In genomic region chr1:158329807-158330206, GRCh38 we compare ENCODE assay signal across 14 cellular contexts. TPM values are rescaled to one million over a fixed set of nuclear protein-coding genes. Genes with fewer than 3 reads are reported as not detected.
DNase-seq lines count a peak whose midpoint lies in the region; TF ChIP-seq lines count a peak whose summit lies in the region.
"Had no signal": no experiment of that assay in that cellular context is flagged by ENCODE, and none has a peak within 500 bp of the region (broad histone marks: within the 10 kb centered on the region; RNA-seq: fewer than 3 reads in every experiment).

No MANE protein-coding gene starts in this region.

- peaks cover under 1% of the 10 kb centered on the region for H3K4me1 ChIP-seq in Karpas-422 (ENCODE audit: low read length)

- H3K4me3 ChIP-seq in Karpas-422 (ENCODE audit: low read length): no peak overlapping the region

- intact Hi-C loops in activated CD4-positive, alpha-beta memory T cell treated with anti-CD3 and anti-CD28 coated beads for 36 hours (cut with micrococcal nuclease): loop anchor here (5.0 kb wide), 1 partner anchor 128 kb away; no protein-coding TSS in a partner anchor

- no peak overlapping the region for H3K4me2 ChIP-seq in Karpas-422 (ENCODE audit: low read depth, low read length, poor library complexity, severe bottlenecking)

- H3K9ac ChIP-seq in Karpas-422 (ENCODE audit: low read length): no peak overlapping the region

- H3K9me3 Mint-ChIP-seq in activated CD4-positive, alpha-beta memory T cell treated with anti-CD3 and anti-CD28 coated beads for 36 hours: no peaks in the 10 kb centered on the region
- no peaks in the 10 kb centered on the region for H3K9me3 Mint-ChIP-seq in activated CD4-positive, alpha-beta memory T cell treated with anti-CD3 and anti-CD28 coated beads, Interleukin-2, amount 10 ng/mL, durations not matched to agents 7 days and 5 days
- no peaks in the 10 kb centered on the region for H3K9me3 Mint-ChIP-seq in activated CD4-positive, alpha-beta T cell treated with anti-CD3 and anti-CD28 coated beads, Interleukin-2, amount 10 ng/mL, durations not matched to agents 7 days and 5 days
- H3K9me3 Mint-ChIP-seq in progenitor cell of endocrine pancreas (ENCODE audit: low read depth) (no peaks in the 10 kb centered on the region), HFFc6 (no peaks in the 10 kb centered on the region; the same call in none of the 2 replicates)
- H3K9me3 Mint-ChIP-seq: neural crest cell had no signal

- peak; percentile 20 for DNase-seq in activated CD4-positive, alpha-beta memory T cell treated with anti-CD3 and anti-CD28 coated beads for 36 hours
- no peak for DNase-seq in activated CD4-positive, alpha-beta memory T cell treated with anti-CD3 and anti-CD28 coated beads, Interleukin-2, amount 10 ng/mL, durations not matched to agents 7 days and 5 days
- DNase-seq in Karpas-422 (peak; percentile 78), progenitor cell of endocrine pancreas (ENCODE audit: low spot score, unreplicated experiment) (no peak), HFFc6 (no peak), midbrain (lab: John Stamatoyannopoulos, UW) (no peak), NCI-H1417 (lab: John Stamatoyannopoulos, UW) (no peak)
- peak; percentile 32 for DNase-seq in activated CD4-positive, alpha-beta T cell treated with anti-CD3 and anti-CD28 coated beads, Interleukin-2, amount 10 ng/mL, durations not matched to agents 7 days and 5 days
- DNase-seq: activated CD4-positive, CD25-positive, alpha-beta regulatory T cell; anterior cingulate cortex; CD4-positive, CD25-positive, alpha-beta regulatory T cell; NCI-H2029; stimulated activated CD4-positive, alpha-beta T cell treated with anti-CD3 and anti-CD28 coated beads, Interleukin-4, amount 100 ng/mL, for 1 hour had no signal

- H3K36me3 Mint-ChIP-seq in activated CD4-positive, alpha-beta memory T cell treated with anti-CD3 and anti-CD28 coated beads for 36 hours: no peaks in the 10 kb centered on the region
- no peaks in the 10 kb centered on the region for H3K36me3 Mint-ChIP-seq in activated CD4-positive, alpha-beta memory T cell treated with anti-CD3 and anti-CD28 coated beads, Interleukin-2, amount 10 ng/mL, durations not matched to agents 7 days and 5 days (ENCODE audit: low read depth)
- peaks cover 2% of the 10 kb centered on the region for H3K36me3 Mint-ChIP-seq in activated CD4-positive, alpha-beta T cell treated with anti-CD3 and anti-CD28 coated beads, Interleukin-2, amount 10 ng/mL, durations not matched to agents 7 days and 5 days (ENCODE audit: low read depth)
- H3K36me3 Mint-ChIP-seq in progenitor cell of endocrine pancreas (ENCODE audit: insufficient read depth): no peaks in the 10 kb centered on the region
- no peaks in the 10 kb centered on the region for H3K36me3 Mint-ChIP-seq in HFFc6 (ENCODE audit: low read depth)
- H3K36me3 Mint-ChIP-seq: CD4-positive, CD25-positive, alpha-beta regulatory T cell had no signal

- TF ChIP-seq CTCF in progenitor cell of endocrine pancreas (IDR thresholded peaks at IDR 0.05; ENCODE audit: unreplicated experiment) (peak; percentile 17), HFFc6 (IDR thresholded peaks at IDR 0.05) (no peak)

- no peaks in the 10 kb centered on the region for H3K27me3 ChIP-seq in Karpas-422 (ENCODE audit: low read length)

- no peak overlapping the region for H2AFZ ChIP-seq in Karpas-422 (ENCODE audit: low read length)

- H3K27ac Mint-ChIP-seq in activated CD4-positive, alpha-beta memory T cell treated with anti-CD3 and anti-CD28 coated beads for 36 hours: no peak overlapping the region
- no peak overlapping the region for H3K27ac Mint-ChIP-seq in activated CD4-positive, alpha-beta memory T cell treated with anti-CD3 and anti-CD28 coated beads, Interleukin-2, amount 10 ng/mL, durations not matched to agents 7 days and 5 days
- H3K27ac Mint-ChIP-seq in activated CD4-positive, alpha-beta T cell treated with anti-CD3 and anti-CD28 coated beads, Interleukin-2, amount 10 ng/mL, durations not matched to agents 7 days and 5 days: no peak overlapping the region
- H3K27ac Mint-ChIP-seq in progenitor cell of endocrine pancreas (no peak overlapping the region), HFFc6 (no peak overlapping the region)
- H3K27ac Mint-ChIP-seq: CD4-positive, CD25-positive, alpha-beta regulatory T cell had no signal

- H3K4me3 Mint-ChIP-seq in activated CD4-positive, alpha-beta memory T cell treated with anti-CD3 and anti-CD28 coated beads for 36 hours: no peak overlapping the region
- H3K4me3 Mint-ChIP-seq in activated CD4-positive, alpha-beta memory T cell treated with anti-CD3 and anti-CD28 coated beads, Interleukin-2, amount 10 ng/mL, durations not matched to agents 7 days and 5 days: no peak overlapping the region
- no peak overlapping the region for H3K4me3 Mint-ChIP-seq in activated CD4-positive, alpha-beta T cell treated with anti-CD3 and anti-CD28 coated beads, Interleukin-2, amount 10 ng/mL, durations not matched to agents 7 days and 5 days
- H3K4me3 Mint-ChIP-seq in progenitor cell of endocrine pancreas (ENCODE audit: low read depth): no peak overlapping the region
- H3K4me3 Mint-ChIP-seq in HFFc6: no peak overlapping the region
- H3K4me3 Mint-ChIP-seq: CD4-positive, CD25-positive, alpha-beta regulatory T cell; neural crest cell had no signal

- no peaks in the 10 kb centered on the region for H3K9me3 ChIP-seq in Karpas-422 (ENCODE audit: low read length)

- no peaks in the 10 kb centered on the region for H3K79me2 ChIP-seq in Karpas-422 (ENCODE audit: low read length)

- H3K27me3 Mint-ChIP-seq in activated CD4-positive, alpha-beta memory T cell treated with anti-CD3 and anti-CD28 coated beads for 36 hours: peaks cover 6% of the 10 kb centered on the region
- peaks cover 4% of the 10 kb centered on the region for H3K27me3 Mint-ChIP-seq in activated CD4-positive, alpha-beta memory T cell treated with anti-CD3 and anti-CD28 coated beads, Interleukin-2, amount 10 ng/mL, durations not matched to agents 7 days and 5 days
- peaks cover 7% of the 10 kb centered on the region for H3K27me3 Mint-ChIP-seq in activated CD4-positive, alpha-beta T cell treated with anti-CD3 and anti-CD28 coated beads, Interleukin-2, amount 10 ng/mL, durations not matched to agents 7 days and 5 days
- H3K27me3 Mint-ChIP-seq in progenitor cell of endocrine pancreas (no peaks in the 10 kb centered on the region), HFFc6 (ENCODE audit: insufficient read depth) (no peaks in the 10 kb centered on the region)

- H3K9me2 ChIP-seq in Karpas-422 (replicated peaks; ENCODE audit: insufficient read depth, low read length): no peaks in the 10 kb centered on the region

- no peak overlapping the region for H3K27ac ChIP-seq in Karpas-422 (ENCODE audit: low read length)

- H4K20me1 ChIP-seq in Karpas-422 (ENCODE audit: insufficient read depth, low read depth, low read length): no peaks in the 10 kb centered on the region

- POLR2A ChIA-PET in activated CD4-positive, alpha-beta memory T cell treated with anti-CD3 and anti-CD28 coated beads for 36 hours (lab: Charles Lee): no interaction called here
- POLR2A ChIA-PET in activated CD4-positive, alpha-beta memory T cell treated with anti-CD3 and anti-CD28 coated beads, Interleukin-2, amount 10 ng/mL, durations not matched to agents 7 days and 5 days (lab: Charles Lee): interaction anchor here (0.9 kb wide), 1 partner anchor 126 kb away, joined by 3 read pairs; no protein-coding TSS in a partner anchor
- POLR2A ChIA-PET in activated CD4-positive, alpha-beta T cell treated with anti-CD3 and anti-CD28 coated beads, Interleukin-2, amount 10 ng/mL, durations not matched to agents 7 days and 5 days (lab: Charles Lee): no interaction called here

- CTCF ChIA-PET in activated CD4-positive, alpha-beta memory T cell treated with anti-CD3 and anti-CD28 coated beads for 36 hours (lab: Charles Lee): interaction anchor here (0.6 to 1.6 kb wide), 7 partner anchors 9 to 338 kb away, joined by 3 to 28 read pairs (median 3); no protein-coding TSS in a partner anchor
- CTCF ChIA-PET in activated CD4-positive, alpha-beta memory T cell treated with anti-CD3 and anti-CD28 coated beads, Interleukin-2, amount 10 ng/mL, durations not matched to agents 7 days and 5 days (lab: Charles Lee): interaction anchor here (0.8 to 3.1 kb wide), 3 partner anchors 82 to 127 kb away, joined by 3 to 49 read pairs (median 3); no protein-coding TSS in a partner anchor
- CTCF ChIA-PET in activated CD4-positive, alpha-beta T cell treated with anti-CD3 and anti-CD28 coated beads, Interleukin-2, amount 10 ng/mL, durations not matched to agents 7 days and 5 days (lab: Charles Lee): no interaction called here

- peaks cover 3% of the 10 kb centered on the region for H3K4me1 Mint-ChIP-seq in activated CD4-positive, alpha-beta memory T cell treated with anti-CD3 and anti-CD28 coated beads for 36 hours (ENCODE audit: low read depth)
- H3K4me1 Mint-ChIP-seq in activated CD4-positive, alpha-beta memory T cell treated with anti-CD3 and anti-CD28 coated beads, Interleukin-2, amount 10 ng/mL, durations not matched to agents 7 days and 5 days: peaks cover 14% of the 10 kb centered on the region
- H3K4me1 Mint-ChIP-seq in activated CD4-positive, alpha-beta T cell treated with anti-CD3 and anti-CD28 coated beads, Interleukin-2, amount 10 ng/mL, durations not matched to agents 7 days and 5 days: peaks cover 19% of the 10 kb centered on the region
- H3K4me1 Mint-ChIP-seq in progenitor cell of endocrine pancreas (ENCODE audit: low read depth): no peaks in the 10 kb centered on the region
- no peaks in the 10 kb centered on the region for H3K4me1 Mint-ChIP-seq in HFFc6 (ENCODE audit: low read depth)
- H3K4me1 Mint-ChIP-seq: neural crest cell had no signal

- no peaks in the 10 kb centered on the region for H3K36me3 ChIP-seq in Karpas-422 (ENCODE audit: insufficient read depth, low read length)

RNA-seq across cellular contexts. Expression of gene CD1B, which starts 1.5 kb away (rescaled TPM):
- not detected for total RNA-seq in activated CD4-positive, alpha-beta memory T cell treated with anti-CD3 and anti-CD28 coated beads for 36 hours
- not detected for total RNA-seq in activated CD4-positive, alpha-beta memory T cell treated with anti-CD3 and anti-CD28 coated beads, Interleukin-2, amount 10 ng/mL, durations not matched to agents 7 days and 5 days
- total RNA-seq in Karpas-422 (2014; rRNA removed; shearing (Covaris generic); ENCODE audit: low replicate concordance): not detected in 2 replicates
- total RNA-seq in activated CD4-positive, alpha-beta T cell treated with anti-CD3 and anti-CD28 coated beads, Interleukin-2, amount 10 ng/mL, durations not matched to agents 7 days and 5 days: not detected
- not detected in 2 replicates for total RNA-seq in progenitor cell of endocrine pancreas
- not detected for total RNA-seq in HFFc6 (2021; fragmentation: NEBNext Ultra II Directional; extraction: Animal tissue kit (Norgen Biotek cat#: 25700))
- total RNA-seq: CD4-positive, CD25-positive, alpha-beta regulatory T cell; neural crest cell had no signal

RNA-seq across cellular contexts. Expression of gene CD1E, which starts 23.9 kb away (rescaled TPM):
- not detected for total RNA-seq in activated CD4-positive, alpha-beta memory T cell treated with anti-CD3 and anti-CD28 coated beads for 36 hours
- not detected for total RNA-seq in activated CD4-positive, alpha-beta memory T cell treated with anti-CD3 and anti-CD28 coated beads, Interleukin-2, amount 10 ng/mL, durations not matched to agents 7 days and 5 days
- not detected in 2 replicates for total RNA-seq in Karpas-422 (2014; rRNA removed; shearing (Covaris generic); ENCODE audit: low replicate concordance)
- total RNA-seq in activated CD4-positive, alpha-beta T cell treated with anti-CD3 and anti-CD28 coated beads, Interleukin-2, amount 10 ng/mL, durations not matched to agents 7 days and 5 days: not detected
- total RNA-seq in progenitor cell of endocrine pancreas: not detected in 2 replicates
- not detected for total RNA-seq in HFFc6 (2021; fragmentation: NEBNext Ultra II Directional; extraction: Animal tissue kit (Norgen Biotek cat#: 25700))
- total RNA-seq: CD4-positive, CD25-positive, alpha-beta regulatory T cell; neural crest cell had no signal

RNA-seq across cellular contexts. Expression of gene CD1C, which starts 40.1 kb away (rescaled TPM):
- total RNA-seq in activated CD4-positive, alpha-beta memory T cell treated with anti-CD3 and anti-CD28 coated beads for 36 hours: not detected
- total RNA-seq in activated CD4-positive, alpha-beta memory T cell treated with anti-CD3 and anti-CD28 coated beads, Interleukin-2, amount 10 ng/mL, durations not matched to agents 7 days and 5 days: not detected
- 59.4 and 60.1 TPM in 2 replicates for total RNA-seq in Karpas-422 (2014; rRNA removed; shearing (Covaris generic); ENCODE audit: low replicate concordance)
- total RNA-seq in activated CD4-positive, alpha-beta T cell treated with anti-CD3 and anti-CD28 coated beads, Interleukin-2, amount 10 ng/mL, durations not matched to agents 7 days and 5 days: not detected
- not detected in 2 replicates for total RNA-seq in progenitor cell of endocrine pancreas
- not detected for total RNA-seq in HFFc6 (2021; fragmentation: NEBNext Ultra II Directional; extraction: Animal tissue kit (Norgen Biotek cat#: 25700))
- total RNA-seq: CD4-positive, CD25-positive, alpha-beta regulatory T cell; neural crest cell had no signal

Comparison
In these comparisons a context has a peak if more than half of its experiments do, and no peak if none do; other contexts are left out.
1. DNase-seq: peak in activated CD4-positive, alpha-beta memory T cell treated with anti-CD3 and anti-CD28 coated beads for 36 hours (single experiment), Karpas-422 (single experiment) and activated CD4-positive, alpha-beta T cell treated with anti-CD3 and anti-CD28 coated beads, Interleukin-2, amount 10 ng/mL, durations not matched to agents 7 days and 5 days (single experiment); none in activated CD4-positive, alpha-beta memory T cell treated with anti-CD3 and anti-CD28 coated beads, Interleukin-2, amount 10 ng/mL, durations not matched to agents 7 days and 5 days (single experiment), progenitor cell of endocrine pancreas (single experiment), HFFc6 (single experiment), midbrain (single experiment) and NCI-H1417 (0 of 3).
2. RNA of gene CD1C, which starts 40.1 kb away (total RNA-seq): 59.4 to 60.1 TPM in Karpas-422; not detected in activated CD4-positive, alpha-beta memory T cell treated with anti-CD3 and anti-CD28 coated beads, Interleukin-2, amount 10 ng/mL, durations not matched to agents 7 days and 5 days, not detected in activated CD4-positive, alpha-beta memory T cell treated with anti-CD3 and anti-CD28 coated beads for 36 hours, not detected in activated CD4-positive, alpha-beta T cell treated with anti-CD3 and anti-CD28 coated beads, Interleukin-2, amount 10 ng/mL, durations not matched to agents 7 days and 5 days, not detected in progenitor cell of endocrine pancreas and not detected in HFFc6; every median in the first group is over 10 times any median in the second.